ENCODE assay signal across 8 cellular contexts in the genomic region with DNA sequence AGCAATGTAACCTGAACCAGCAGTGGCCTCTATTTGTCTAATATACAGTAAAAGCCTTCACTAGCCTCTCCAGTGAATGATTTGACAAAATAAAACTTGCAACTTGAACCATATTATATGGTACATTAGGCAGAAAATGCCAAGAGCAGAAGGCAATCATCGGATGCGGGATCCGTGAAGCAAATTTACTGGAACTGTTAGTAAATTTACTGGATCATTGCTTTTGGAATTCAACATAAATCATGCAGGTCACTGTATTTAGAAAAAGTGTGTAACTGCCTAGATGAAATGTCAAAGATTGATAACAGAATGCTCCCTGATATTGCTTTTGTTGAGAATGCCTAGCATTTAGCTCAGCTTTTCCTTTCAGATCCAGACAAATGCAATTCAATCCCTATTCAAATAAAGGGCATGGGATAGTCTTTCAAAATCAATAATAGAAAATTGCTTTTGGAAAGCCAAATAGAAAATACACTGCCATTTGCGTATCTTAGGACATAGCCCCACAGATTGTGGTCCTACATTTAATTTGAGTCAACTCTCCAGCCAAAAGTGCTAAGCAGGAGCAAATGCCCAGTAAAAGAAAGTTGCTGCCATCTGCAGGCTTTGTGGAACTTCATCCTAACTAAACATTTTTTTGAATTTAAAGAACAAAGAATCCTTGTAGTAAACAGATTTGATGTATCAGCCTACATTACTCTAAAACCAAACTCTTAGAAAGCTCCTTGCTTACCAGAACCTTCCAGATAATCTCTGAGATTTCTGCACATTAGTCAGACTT.
A peak's percentile ranks its signal among the peaks of the same experiment; 100 is the strongest.
DNase-seq lines count a peak whose midpoint lies in the region; TF ChIP-seq lines count a peak whose summit lies in the region.

No MANE protein-coding gene starts in this region.

- H3K56ac ChIP-seq in mesendoderm (ENCODE audit: low read length), result no peak overlapping the region

- no peaks in the 10 kb centered on the region for H3K4me1 ChIP-seq in mesendoderm (ENCODE audit: control insufficient read depth, low read depth, low read length)

- no peaks in the 10 kb centered on the region for H3K27me3 ChIP-seq in mesendoderm (ENCODE audit: insufficient read depth, low read length, poor library complexity)

- no peak overlapping the region for H3K27ac Mint-ChIP-seq in brain

- no peaks in the 10 kb centered on the region for H3K79me2 ChIP-seq in mesendoderm (ENCODE audit: control insufficient read depth, insufficient read depth, low read length)

- CTCF ChIA-PET in GM10248 (lab: Yijun Ruan, JAX), result interaction anchor here (1.3 kb wide), 1 partner anchor 34 kb away, joined by 4 read pairs; no protein-coding TSS in a partner anchor

- no peak overlapping the region for H2AK5ac ChIP-seq in mesendoderm (ENCODE audit: low read length)

- H3K27me3 Mint-ChIP-seq in brain, result no peaks in the 10 kb centered on the region

- no CpG with 5 or more reads among the region's 4 CpGs for WGBS in mesendoderm (ENCODE audit: extremely low coverage, insufficient coverage, low lambda C conversion rate)

- H3K36me3 Mint-ChIP-seq in brain, result no peaks in the 10 kb centered on the region

- H3K4ac ChIP-seq in mesendoderm (ENCODE audit: low read depth, low read length), result no peak overlapping the region

- no peak overlapping the region for H4K8ac ChIP-seq in mesendoderm (ENCODE audit: low read depth, low read length)

- no peak overlapping the region for H3K9ac ChIP-seq in mesendoderm (ENCODE audit: low read length)

- H3K23ac ChIP-seq in mesendoderm (ENCODE audit: low read length), result no peak overlapping the region

- peaks cover 16% of the 10 kb centered on the region for H3K4me1 Mint-ChIP-seq in brain

- H3K79me1 ChIP-seq in mesendoderm (ENCODE audit: low read length), result no peaks in the 10 kb centered on the region

- peak; percentile 19 for DNase-seq in DMS53 treated with DMSO at 0.1 percent for 48 hours (lab: John Stamatoyannopoulos, UW; ENCODE audit: unreplicated experiment)
- peak; percentile 10 for DNase-seq in NAMALWA (ENCODE audit: low spot score)
- peak; percentile 66 for DNase-seq in mesendoderm
- DNase-seq in activated CD4-positive, alpha-beta T cell treated with anti-CD3 and anti-CD28 coated beads, Interleukin-2, amount 50 U/mL, for 48 hours, result no peak
- DNase-seq in GM10248 (ENCODE audit: extremely low spot score), result no peak
- no peak for DNase-seq in SHP77 treated with DMSO at 0.1 percent for 48 hours (lab: John Stamatoyannopoulos, UW)
- DNase-seq in NK-92 treated with Interleukin-12 subunit alpha and Interleukin-12 subunit beta, amount 100 ng/mL, for 24 hours (lab: John Stamatoyannopoulos, UW), result no peak

- POLR2A ChIA-PET in GM10248 (lab: Yijun Ruan, JAX), result no interaction called here

- no peak overlapping the region for H3K4me3 ChIP-seq in mesendoderm (ENCODE audit: low read length)

- H2BK120ac ChIP-seq in mesendoderm (ENCODE audit: low read depth, low read length), result no peak overlapping the region

- H3K9me3 Mint-ChIP-seq in brain, result no peaks in the 10 kb centered on the region

- H4K5ac ChIP-seq in mesendoderm (ENCODE audit: low read length), result no peak overlapping the region

- H3K27ac ChIP-seq in mesendoderm (ENCODE audit: low read depth, low read length), result no peak overlapping the region

- H3K18ac ChIP-seq in mesendoderm (ENCODE audit: low read length), result no peak overlapping the region

- no peak overlapping the region for H3K4me3 Mint-ChIP-seq in brain

- H2BK5ac ChIP-seq in mesendoderm (ENCODE audit: low read length), result no peak overlapping the region

- no peak overlapping the region for H3K4me2 ChIP-seq in mesendoderm (ENCODE audit: low read length)

- peak; percentile 52 to 57 for TF ChIP-seq CTCF in brain (conservative IDR thresholded peaks at IDR 0.05)
- TF ChIP-seq CTCF in GM10248 (IDR thresholded peaks at IDR 0.05; ENCODE audit: control extremely low read depth, extremely low read depth, low read depth, missing control alignments), result no peak

- no peaks in the 10 kb centered on the region for H3K36me3 ChIP-seq in mesendoderm (ENCODE audit: control insufficient read depth, insufficient read depth, low read length)

- H2BK15ac ChIP-seq in mesendoderm (replicated peaks; ENCODE audit: low read depth), result no peak overlapping the region

Comparison
In these comparisons a context has a peak if more than half of its experiments do, and no peak if none do; other contexts are left out.
1. DNase-seq: peak in DMS53 treated with DMSO at 0.1 percent for 48 hours (single experiment), NAMALWA (single experiment) and mesendoderm (single experiment); none in activated CD4-positive, alpha-beta T cell treated with anti-CD3 and anti-CD28 coated beads, Interleukin-2, amount 50 U/mL, for 48 hours (0 of 2), GM10248 (single experiment), SHP77 treated with DMSO at 0.1 percent for 48 hours (single experiment) and NK-92 treated with Interleukin-12 subunit alpha and Interleukin-12 subunit beta, amount 100 ng/mL, for 24 hours (single experiment).